Comparison of ENCODE assay signal across 1 cellular context in genomic region chr11:96620464-96621044, GRCh38.
TF ChIP-seq lines count a peak whose summit lies in the region.

No MANE protein-coding gene starts in this region.

TF ChIP-seq in K562, 482 proteins besides CTCF, POLR2A, EP300 and RAD21 (continued from another document):
- TF ChIP-seq ZNF316 (IDR thresholded peaks at IDR 0.05), result peak; percentile 99
- TF ChIP-seq PRDM10 (IDR thresholded peaks at IDR 0.05; ENCODE audit: partially characterized antibody), result peak; percentile 90
- no peak for TF ChIP-seq RBM34 (IDR thresholded peaks at IDR 0.05; ENCODE audit: borderline replicate concordance, insufficient read depth, low read length)
- no peak for TF ChIP-seq DDX20 (tag; IDR thresholded peaks at IDR 0.05; ENCODE audit: low read depth)
- no peak for TF ChIP-seq NR2C1 (IDR thresholded peaks at IDR 0.05)
- no peak for TF ChIP-seq NR2C1 (tag; IDR thresholded peaks at IDR 0.05)
- TF ChIP-seq ZNF184 (CRISPR knock-in tag; IDR thresholded peaks at IDR 0.05), result no peak
- TF ChIP-seq ARID2 (IDR thresholded peaks at IDR 0.05), result no peak
- TF ChIP-seq, protein P1, sequence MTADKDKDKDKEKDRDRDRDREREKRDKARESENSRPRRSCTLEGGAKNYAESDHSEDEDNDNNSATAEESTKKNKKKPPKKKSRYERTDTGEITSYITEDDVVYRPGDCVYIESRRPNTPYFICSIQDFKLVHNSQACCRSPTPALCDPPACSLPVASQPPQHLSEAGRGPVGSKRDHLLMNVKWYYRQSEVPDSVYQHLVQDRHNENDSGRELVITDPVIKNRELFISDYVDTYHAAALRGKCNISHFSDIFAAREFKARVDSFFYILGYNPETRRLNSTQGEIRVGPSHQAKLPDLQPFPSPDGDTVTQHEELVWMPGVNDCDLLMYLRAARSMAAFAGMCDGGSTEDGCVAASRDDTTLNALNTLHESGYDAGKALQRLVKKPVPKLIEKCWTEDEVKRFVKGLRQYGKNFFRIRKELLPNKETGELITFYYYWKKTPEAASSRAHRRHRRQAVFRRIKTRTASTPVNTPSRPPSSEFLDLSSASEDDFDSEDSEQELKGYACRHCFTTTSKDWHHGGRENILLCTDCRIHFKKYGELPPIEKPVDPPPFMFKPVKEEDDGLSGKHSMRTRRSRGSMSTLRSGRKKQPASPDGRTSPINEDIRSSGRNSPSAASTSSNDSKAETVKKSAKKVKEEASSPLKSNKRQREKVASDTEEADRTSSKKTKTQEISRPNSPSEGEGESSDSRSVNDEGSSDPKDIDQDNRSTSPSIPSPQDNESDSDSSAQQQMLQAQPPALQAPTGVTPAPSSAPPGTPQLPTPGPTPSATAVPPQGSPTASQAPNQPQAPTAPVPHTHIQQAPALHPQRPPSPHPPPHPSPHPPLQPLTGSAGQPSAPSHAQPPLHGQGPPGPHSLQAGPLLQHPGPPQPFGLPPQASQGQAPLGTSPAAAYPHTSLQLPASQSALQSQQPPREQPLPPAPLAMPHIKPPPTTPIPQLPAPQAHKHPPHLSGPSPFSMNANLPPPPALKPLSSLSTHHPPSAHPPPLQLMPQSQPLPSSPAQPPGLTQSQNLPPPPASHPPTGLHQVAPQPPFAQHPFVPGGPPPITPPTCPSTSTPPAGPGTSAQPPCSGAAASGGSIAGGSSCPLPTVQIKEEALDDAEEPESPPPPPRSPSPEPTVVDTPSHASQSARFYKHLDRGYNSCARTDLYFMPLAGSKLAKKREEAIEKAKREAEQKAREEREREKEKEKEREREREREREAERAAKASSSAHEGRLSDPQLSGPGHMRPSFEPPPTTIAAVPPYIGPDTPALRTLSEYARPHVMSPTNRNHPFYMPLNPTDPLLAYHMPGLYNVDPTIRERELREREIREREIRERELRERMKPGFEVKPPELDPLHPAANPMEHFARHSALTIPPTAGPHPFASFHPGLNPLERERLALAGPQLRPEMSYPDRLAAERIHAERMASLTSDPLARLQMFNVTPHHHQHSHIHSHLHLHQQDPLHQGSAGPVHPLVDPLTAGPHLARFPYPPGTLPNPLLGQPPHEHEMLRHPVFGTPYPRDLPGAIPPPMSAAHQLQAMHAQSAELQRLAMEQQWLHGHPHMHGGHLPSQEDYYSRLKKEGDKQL (CRISPR knock-in tag; IDR thresholded peaks at IDR 0.05; ENCODE audit: borderline replicate concordance), result no peak
- peak; percentile 74 for TF ChIP-seq ZNF592 (IDR thresholded peaks at IDR 0.05)
- TF ChIP-seq NFE2 (IDR thresholded peaks at IDR 0.05; ENCODE audit: low read depth), result peak; percentile 90
- no peak for TF ChIP-seq ZNF311 (CRISPR knock-in tag; IDR thresholded peaks at IDR 0.05)
- no peak for TF ChIP-seq CCAR2 (IDR thresholded peaks at IDR 0.05; ENCODE audit: low read depth, low read length)
- peak; percentile 99 for TF ChIP-seq MAFG (tag; conservative IDR thresholded peaks at IDR 0.05)
- 0 out of 2 replicates have a peak, but pooled peaks have one; percentile 23 for TF ChIP-seq CC2D1A (IDR thresholded peaks at IDR 0.05)
- no peak for TF ChIP-seq BRD4 (IDR thresholded peaks at IDR 0.05)
- peak; percentile 92 for TF ChIP-seq NFE2L1 (tag; IDR thresholded peaks at IDR 0.05; ENCODE audit: borderline replicate concordance, low read depth)
- TF ChIP-seq SNRNP70 (optimal IDR thresholded peaks at IDR 0.05; ENCODE audit: low read depth, low read length), result no peak
- peak; percentile 30; the same call in 1 of the 2 replicates for TF ChIP-seq SMARCC2 (IDR thresholded peaks at IDR 0.05; ENCODE audit: low read depth)
- peak in 1 of 2 experiments; percentile 41; a peak in 2 of 4 replicates for TF ChIP-seq TRIM24 (IDR thresholded peaks at IDR 0.05)
- no peak for TF ChIP-seq ZNF695 (CRISPR knock-in tag; IDR thresholded peaks at IDR 0.05)
- no peak for TF ChIP-seq NEUROD1 (IDR thresholded peaks at IDR 0.05; ENCODE audit: borderline replicate concordance, low read depth, low read length, partially characterized antibody)
- peak; percentile 47; the same call in 1 of the 2 replicates for TF ChIP-seq DPF2 (IDR thresholded peaks at IDR 0.05)
- TF ChIP-seq, protein P2, sequence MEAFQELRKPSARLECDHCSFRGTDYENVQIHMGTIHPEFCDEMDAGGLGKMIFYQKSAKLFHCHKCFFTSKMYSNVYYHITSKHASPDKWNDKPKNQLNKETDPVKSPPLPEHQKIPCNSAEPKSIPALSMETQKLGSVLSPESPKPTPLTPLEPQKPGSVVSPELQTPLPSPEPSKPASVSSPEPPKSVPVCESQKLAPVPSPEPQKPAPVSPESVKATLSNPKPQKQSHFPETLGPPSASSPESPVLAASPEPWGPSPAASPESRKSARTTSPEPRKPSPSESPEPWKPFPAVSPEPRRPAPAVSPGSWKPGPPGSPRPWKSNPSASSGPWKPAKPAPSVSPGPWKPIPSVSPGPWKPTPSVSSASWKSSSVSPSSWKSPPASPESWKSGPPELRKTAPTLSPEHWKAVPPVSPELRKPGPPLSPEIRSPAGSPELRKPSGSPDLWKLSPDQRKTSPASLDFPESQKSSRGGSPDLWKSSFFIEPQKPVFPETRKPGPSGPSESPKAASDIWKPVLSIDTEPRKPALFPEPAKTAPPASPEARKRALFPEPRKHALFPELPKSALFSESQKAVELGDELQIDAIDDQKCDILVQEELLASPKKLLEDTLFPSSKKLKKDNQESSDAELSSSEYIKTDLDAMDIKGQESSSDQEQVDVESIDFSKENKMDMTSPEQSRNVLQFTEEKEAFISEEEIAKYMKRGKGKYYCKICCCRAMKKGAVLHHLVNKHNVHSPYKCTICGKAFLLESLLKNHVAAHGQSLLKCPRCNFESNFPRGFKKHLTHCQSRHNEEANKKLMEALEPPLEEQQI (IDR thresholded peaks at IDR 0.05), result peak; percentile 53; the same call in 1 of the 2 replicates
- TF ChIP-seq PKNOX1 (IDR thresholded peaks at IDR 0.05), result no peak
- TF ChIP-seq ZC3H8 (IDR thresholded peaks at IDR 0.05), result no peak
- no peak for TF ChIP-seq CSDE1 (IDR thresholded peaks at IDR 0.05)
- TF ChIP-seq CBFA2T3 (IDR thresholded peaks at IDR 0.05), result peak; percentile 47; the same call in 1 of the 2 replicates
- TF ChIP-seq ZNF24 (IDR thresholded peaks at IDR 0.05), result no peak
- TF ChIP-seq FOXJ2 (tag; IDR thresholded peaks at IDR 0.05), result peak; percentile 49; the same call in 1 of the 2 replicates
- TF ChIP-seq C11orf30 (IDR thresholded peaks at IDR 0.05; ENCODE audit: low read depth), result peak; percentile 98
- peak; percentile 56 for TF ChIP-seq ARID1B (IDR thresholded peaks at IDR 0.05)
- no peak for TF ChIP-seq MAZ (CRISPR knock-in tag; conservative IDR thresholded peaks at IDR 0.05 in 1 of 2, IDR thresholded peaks at IDR 0.05 in 1 of 2)
- peak; percentile 55; the same call in 1 of the 2 replicates for TF ChIP-seq SMARCE1 (IDR thresholded peaks at IDR 0.05)
- TF ChIP-seq LEF1 (IDR thresholded peaks at IDR 0.05), result peak; percentile 62; the same call in 1 of the 2 replicates
